ENCODE assay signal across 16 cellular contexts in the genomic region with DNA sequence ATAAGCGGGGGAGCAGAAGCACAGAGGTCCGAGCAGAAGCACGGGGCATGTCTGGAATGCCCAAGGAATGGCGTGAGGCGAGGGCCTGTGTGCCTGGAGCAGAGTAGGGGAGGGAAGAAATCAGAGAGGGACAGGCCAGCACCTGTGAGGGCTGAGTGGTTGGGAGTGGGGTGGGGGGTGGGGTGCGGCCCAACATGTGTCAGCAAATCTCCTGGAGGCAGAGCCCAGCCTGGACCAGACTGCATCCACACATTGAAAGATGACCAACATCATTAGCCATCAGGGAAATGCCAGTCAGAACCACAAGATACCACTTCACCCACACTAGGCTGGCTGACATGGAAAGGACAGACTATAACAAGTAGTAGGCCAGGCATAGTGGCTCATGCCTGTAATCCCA. TPM values are rescaled to one million over a fixed set of nuclear protein-coding genes. Genes with fewer than 3 reads are reported as not detected.
DNase-seq lines count a peak whose midpoint lies in the region; ATAC-seq and TF ChIP-seq lines count a peak whose summit lies in the region.
"Had no signal": no experiment of that assay in that cellular context is flagged by ENCODE, and none has a peak within 500 bp of the region (broad histone marks: within the 10 kb centered on the region; RNA-seq: fewer than 3 reads in every experiment).

No MANE protein-coding gene starts in this region.

- no peak for TF ChIP-seq POLR2A in stomach (IDR thresholded peaks at IDR 0.05)

- H3K4me3 ChIP-seq in iPS-15b (ENCODE audit: low read depth, low read length) (no peak overlapping the region), stomach (no peak overlapping the region)
- H3K4me3 ChIP-seq: A549, pancreas had no signal

- TF ChIP-seq EP300 in stomach (IDR thresholded peaks at IDR 0.05) = no peak

- H3K27me3 Mint-ChIP-seq in activated T-cell treated with anti-CD3 and anti-CD28 coated beads, Interleukin-2, amount 50 U/mL, for 24 hours = no peaks in the 10 kb centered on the region

- 85 to 90% (median 89%) methylated on average over 6 of the region's 6 CpGs for WGBS in stomach, 5 donors

- H3K27me3 ChIP-seq in iPS-15b (ENCODE audit: control insufficient read depth, insufficient read depth, low read length) = no peaks in the 10 kb centered on the region
- H3K27me3 ChIP-seq in stomach = no peaks in the 10 kb centered on the region
- H3K27me3 ChIP-seq: pancreas had no signal

- H3K9ac ChIP-seq in iPS-15b (ENCODE audit: low read depth, low read length) = peak overlapping the region; percentile 47

- H3K9me3 Mint-ChIP-seq in activated T-cell treated with anti-CD3 and anti-CD28 coated beads, Interleukin-2, amount 50 U/mL, for 24 hours = no peaks in the 10 kb centered on the region
- H3K9me3 Mint-ChIP-seq: immature natural killer cell had no signal

- no peak for ATAC-seq in HG03139 (IDR thresholded peaks at IDR 0.05; ENCODE audit: unreplicated experiment)
- ATAC-seq in HG03108 (IDR thresholded peaks at IDR 0.05; ENCODE audit: unreplicated experiment) = no peak

- H3K9me3 ChIP-seq in iPS-15b (ENCODE audit: control insufficient read depth, insufficient read depth, low read length) (no peaks in the 10 kb centered on the region), stomach (no peaks in the 10 kb centered on the region)
- H3K9me3 ChIP-seq: A549, pancreas had no signal

- H3K27ac ChIP-seq in VCaP (peak overlapping the region; percentile 42), stomach (peak overlapping the region; percentile 1 to 80 (median 48))
- H3K27ac ChIP-seq: pancreas had no signal

- intact Hi-C loops in stomach (cut with DNase I; ENCODE audit: low total_unique reads) = no loop called here

- no peak for DNase-seq in activated T-cell treated with anti-CD3 and anti-CD28 coated beads, Interleukin-2, amount 50 U/mL, for 24 hours
- no peak for DNase-seq in activated T-cell treated with anti-CD3 and anti-CD28 coated beads, Interleukin-2, amount 50 U/mL, for 48 hours
- DNase-seq in stomach (no peak), DMS153 treated with DMSO at 0.1 percent for 48 hours (lab: John Stamatoyannopoulos, UW; ENCODE audit: unreplicated experiment) (no peak)
- DNase-seq: immature natural killer cell, Kasumi-1, mesendoderm, NCI-H1694 treated with DMSO at 0.1 percent for 48 hours, OCI-M1, pancreas, small intestine had no signal

- H3K36me3 ChIP-seq in iPS-15b (ENCODE audit: control insufficient read depth, insufficient read depth, low read length) (peaks cover 36% of the 10 kb centered on the region), stomach (peaks cover 24 to 60% (median 58%) of the 10 kb centered on the region in 4 donors)

- no peak overlapping the region for H3K4me3 Mint-ChIP-seq in activated T-cell treated with anti-CD3 and anti-CD28 coated beads, Interleukin-2, amount 50 U/mL, for 24 hours
- H3K4me3 Mint-ChIP-seq: immature natural killer cell had no signal

- peak overlapping the region; percentile 73 for H3K27ac Mint-ChIP-seq in activated T-cell treated with anti-CD3 and anti-CD28 coated beads, Interleukin-2, amount 50 U/mL, for 24 hours

- peaks cover 36% of the 10 kb centered on the region for H3K4me1 Mint-ChIP-seq in activated T-cell treated with anti-CD3 and anti-CD28 coated beads, Interleukin-2, amount 50 U/mL, for 24 hours (ENCODE audit: low read depth)

- H3K36me3 Mint-ChIP-seq in activated T-cell treated with anti-CD3 and anti-CD28 coated beads, Interleukin-2, amount 50 U/mL, for 24 hours (ENCODE audit: low read depth) = peaks cover 74% of the 10 kb centered on the region

- H3K4me1 ChIP-seq in iPS-15b (ENCODE audit: control insufficient read depth, insufficient read depth, low read length) (no peaks in the 10 kb centered on the region), stomach (peaks cover 57 to 95% (median 92%) of the 10 kb centered on the region in 4 donors)

- no peak for TF ChIP-seq CTCF in VCaP (conservative IDR thresholded peaks at IDR 0.05)
- TF ChIP-seq CTCF in stomach (IDR thresholded peaks at IDR 0.05) = no peak

RNA-seq across cellular contexts. Expression of gene CLASRP, which starts 11.2 kb away (rescaled TPM):
- total RNA-seq in stomach = 100 to 1,000 TPM in 3 of 5 donors, 10 to 100 TPM in 2; 27.0 to 491 (median 274) TPM
- 100 to 1,000 TPM in 1 of 3 donors, 10 to 100 TPM in 2; 47.7 to 131 (median 86.6) TPM for polyA plus RNA-seq in stomach

RNA-seq across cellular contexts. Expression of gene ZNF296, which starts 26.2 kb away (rescaled TPM):
- 10 to 100 TPM in 2 of 5 donors, 1 to 10 TPM in 1, under 1 TPM in 1, not detected in 1; 0.45 to 13.4 (median 7.4) TPM for total RNA-seq in stomach
- 1 to 10 TPM; 2.7 to 7.0 (median 5.0) TPM for polyA plus RNA-seq in stomach

RNA-seq across cellular contexts. Expression of gene GEMIN7, which starts 29.0 kb away (rescaled TPM):
- total RNA-seq in stomach = 100 to 1,000 TPM in 1 of 5 donors, 10 to 100 TPM in 2, 1 to 10 TPM in 2; 1.8 to 107 (median 11.2) TPM
- 10 to 100 TPM; 28.2 to 44.3 (median 36.0) TPM for polyA plus RNA-seq in stomach

RNA-seq across cellular contexts. Expression of gene PPP1R37, which starts 42.9 kb away (rescaled TPM):
- total RNA-seq in stomach = 100 to 1,000 TPM in 1 of 5 donors, 10 to 100 TPM in 4; 25.7 to 268 (median 55.4) TPM
- polyA plus RNA-seq in stomach = 10 to 100 TPM; 32.4 to 95.8 (median 39.7) TPM

RNA-seq across cellular contexts. Expression of gene RELB, which starts 48.8 kb away (rescaled TPM):
- total RNA-seq in stomach = 10 to 100 TPM in 2 of 5 donors, 1 to 10 TPM in 2, not detected in 1; 3.2 to 33.5 (median 10.2) TPM
- 10 to 100 TPM in 2 of 3 donors, 1 to 10 TPM in 1; 9.8 to 27.0 (median 14.9) TPM for polyA plus RNA-seq in stomach
